8 cellular contexts compared by ENCODE assay signal in genomic region chr2:152718047-152718908, GRCh38. TPM values are rescaled to one million over a fixed set of nuclear protein-coding genes. Genes with fewer than 3 reads are reported as not detected.
A peak's percentile ranks its signal among the peaks of the same experiment; 100 is the strongest.
DNase-seq lines count a peak whose midpoint lies in the region; ATAC-seq and TF ChIP-seq lines count a peak whose summit lies in the region.

Gene ARL6IP6, plus strand, starts transcription at chr2:152718620. Its CDS starts 5 bp downstream, at chr2:152718625.

- H3K27ac Mint-ChIP-seq in CD4-positive, CD25-positive, alpha-beta regulatory T cell = peak within 1 kb of the TSS; percentile 99 to 100 (median 99)
- peak within 1 kb of the TSS; percentile 100 for H3K27ac Mint-ChIP-seq in activated CD4-positive, alpha-beta memory T cell treated with anti-CD3 and anti-CD28 coated beads for 36 hours

- peaks cover 50% of the 10 kb centered on the region for H3K4me1 ChIP-seq in CD4-positive, CD25-positive, alpha-beta regulatory T cell (ENCODE audit: control insufficient read depth, insufficient read depth, low read length, poor library complexity, severe bottlenecking)
- H3K4me1 ChIP-seq in liver (ENCODE audit: control insufficient read depth in 4 of 4, insufficient read depth in 4 of 4, low read length in 3 of 4) = peaks cover 5 to 33% (median 23%) of the 10 kb centered on the region in 4 donors

- H3K27me3 Mint-ChIP-seq in CD4-positive, CD25-positive, alpha-beta regulatory T cell = peaks cover 8% of the 10 kb centered on the region
- H3K27me3 Mint-ChIP-seq in activated CD4-positive, alpha-beta memory T cell treated with anti-CD3 and anti-CD28 coated beads for 36 hours = no peaks in the 10 kb centered on the region

- TF ChIP-seq RAD21 in liver (IDR thresholded peaks at IDR 0.05) = no peak

- no peaks in the 10 kb centered on the region for H3K9me3 ChIP-seq in CD4-positive, CD25-positive, alpha-beta regulatory T cell (ENCODE audit: control insufficient read depth in 2 of 2, low read length in 2 of 2)
- H3K9me3 ChIP-seq in liver (ENCODE audit: control insufficient read depth in 4 of 4, low read length in 3 of 4) = no peaks in the 10 kb centered on the region

- peak within 1 kb of the TSS; percentile 91 for H3K4me3 ChIP-seq in CD4-positive, CD25-positive, alpha-beta regulatory T cell (ENCODE audit: low read depth, low read length)
- H3K4me3 ChIP-seq in liver (ENCODE audit: low read depth in 1 of 3, low read length in 3 of 3) = peak within 1 kb of the TSS; percentile 80 to 99 (median 89)

- peak within 1 kb of the TSS; percentile 97 for H3K27ac ChIP-seq in CD4-positive, CD25-positive, alpha-beta regulatory T cell (ENCODE audit: insufficient read depth, low read length, poor library complexity, severe bottlenecking)
- H3K27ac ChIP-seq in liver (ENCODE audit: low read depth in 1 of 2, low read length in 2 of 2) = peak within 1 kb of the TSS; percentile 81 to 97

- H3K4me1 Mint-ChIP-seq in CD4-positive, CD25-positive, alpha-beta regulatory T cell = peaks cover 24 to 78% (median 66%) of the 10 kb centered on the region in 4 donors
- H3K4me1 Mint-ChIP-seq in activated CD4-positive, alpha-beta memory T cell treated with anti-CD3 and anti-CD28 coated beads for 36 hours (ENCODE audit: low read depth) = peaks cover 63% of the 10 kb centered on the region

- intact Hi-C loops in activated CD4-positive, alpha-beta memory T cell treated with anti-CD3 and anti-CD28 coated beads for 36 hours (cut with micrococcal nuclease) = loop anchor here (1.0 to 5.0 kb wide), 5 partner anchors 22 to 1431 kb away; partner anchors contain the start of genes ARL5A, NMI and STAM2

- CTCF ChIA-PET in activated CD4-positive, alpha-beta memory T cell treated with anti-CD3 and anti-CD28 coated beads for 36 hours (lab: Charles Lee) = interaction anchor here (1.2 kb wide), 1 partner anchor 145 kb away, joined by 3 read pairs; no protein-coding TSS in a partner anchor

- peaks cover 26% of the 10 kb centered on the region for H3K36me3 Mint-ChIP-seq in CD4-positive, CD25-positive, alpha-beta regulatory T cell
- H3K36me3 Mint-ChIP-seq in activated CD4-positive, alpha-beta memory T cell treated with anti-CD3 and anti-CD28 coated beads for 36 hours = peaks cover 39% of the 10 kb centered on the region

- DNase-seq in CD4-positive, CD25-positive, alpha-beta regulatory T cell = peak; percentile 91 to 96 (median 96)
- DNase-seq in HK-2 (ENCODE audit: unreplicated experiment) (peak; percentile 93), NCI-H82 treated with DMSO at 0.1 percent for 48 hours (lab: John Stamatoyannopoulos, UW; ENCODE audit: unreplicated experiment) (peak; percentile 79), dermis microvascular lymphatic vessel endothelial cell (ENCODE audit: low read depth in 2 of 2) (peak; percentile 79 to 92)
- peak; percentile 94 for DNase-seq in activated CD4-positive, alpha-beta memory T cell treated with anti-CD3 and anti-CD28 coated beads for 36 hours
- peak; percentile 94 for DNase-seq in stimulated activated CD4-positive, alpha-beta T cell treated with anti-CD3 and anti-CD28 coated beads, Interleukin-4, amount 100 ng/mL, for 1 hour

- H3K4me3 Mint-ChIP-seq in CD4-positive, CD25-positive, alpha-beta regulatory T cell = peak within 1 kb of the TSS; percentile 98 to 100 (median 99)
- peak within 1 kb of the TSS; percentile 100 for H3K4me3 Mint-ChIP-seq in activated CD4-positive, alpha-beta memory T cell treated with anti-CD3 and anti-CD28 coated beads for 36 hours

- H3K9ac ChIP-seq in liver (ENCODE audit: low read depth in 1 of 2, low read length in 2 of 2) = peak within 1 kb of the TSS; percentile 21 to 88

- WGBS in liver = under 1% methylated on average over 88 of the region's 88 CpGs

- no peaks in the 10 kb centered on the region for H3K9me3 Mint-ChIP-seq in CD4-positive, CD25-positive, alpha-beta regulatory T cell
- no peaks in the 10 kb centered on the region for H3K9me3 Mint-ChIP-seq in activated CD4-positive, alpha-beta memory T cell treated with anti-CD3 and anti-CD28 coated beads for 36 hours

- peaks cover 17% of the 10 kb centered on the region for H3K36me3 ChIP-seq in CD4-positive, CD25-positive, alpha-beta regulatory T cell (ENCODE audit: control insufficient read depth, insufficient read depth, low read length)
- H3K36me3 ChIP-seq in liver (ENCODE audit: control insufficient read depth in 4 of 4, insufficient read depth in 3 of 4, low read depth in 1 of 4, low read length in 3 of 4) = peaks cover 0 to 4% (median 1%) of the 10 kb centered on the region in 4 donors

- POLR2A ChIA-PET in activated CD4-positive, alpha-beta memory T cell treated with anti-CD3 and anti-CD28 coated beads for 36 hours (lab: Charles Lee) = interaction anchor here (1.0 to 3.4 kb wide), 5 partner anchors 11 to 890 kb away, joined by 3 to 32 read pairs (median 7); partner anchors contain the start of gene ARL5A

- H3K27me3 ChIP-seq in CD4-positive, CD25-positive, alpha-beta regulatory T cell (ENCODE audit: control insufficient read depth, insufficient read depth, low read length) = no peaks in the 10 kb centered on the region
- H3K27me3 ChIP-seq in liver (ENCODE audit: control insufficient read depth in 4 of 4, insufficient read depth in 4 of 4, low read length in 3 of 4) = no peaks in the 10 kb centered on the region

- no peak for TF ChIP-seq CTCF in liver (IDR thresholded peaks at IDR 0.05; ENCODE audit: low read depth, low read length, missing input control)

- peak; percentile 67 to 68 for ATAC-seq in CD4-positive, CD25-positive, alpha-beta regulatory T cell (ENCODE audit: low read depth in 2 of 2)
- peak; percentile 67 for ATAC-seq in GM19455 (IDR thresholded peaks at IDR 0.05; ENCODE audit: unreplicated experiment)

TF ChIP-seq in liver, 16 proteins besides CTCF, POLR2A, EP300 and RAD21 (continues in another document):
- peak in 1 of 2 donors; percentile 3 for TF ChIP-seq RXRA (IDR thresholded peaks at IDR 0.05)
- peak; percentile 69 for TF ChIP-seq NR2F2 (IDR thresholded peaks at IDR 0.05)
- no peak for TF ChIP-seq JUND (IDR thresholded peaks at IDR 0.05)
- TF ChIP-seq FOXA2 (IDR thresholded peaks at IDR 0.05) = no peak
- peak; percentile 30 to 61 for TF ChIP-seq EGR1 (IDR thresholded peaks at IDR 0.05; ENCODE audit: low read depth in 2 of 2)
- TF ChIP-seq, protein P1, sequence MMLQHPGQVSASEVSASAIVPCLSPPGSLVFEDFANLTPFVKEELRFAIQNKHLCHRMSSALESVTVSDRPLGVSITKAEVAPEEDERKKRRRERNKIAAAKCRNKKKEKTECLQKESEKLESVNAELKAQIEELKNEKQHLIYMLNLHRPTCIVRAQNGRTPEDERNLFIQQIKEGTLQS (IDR thresholded peaks at IDR 0.05) = no peak
- TF ChIP-seq HNF4A (conservative IDR thresholded peaks at IDR 0.05) = no peak
- no peak for TF ChIP-seq REST (IDR thresholded peaks at IDR 0.05)
- peak; percentile 61 for TF ChIP-seq SP1 (IDR thresholded peaks at IDR 0.05)
- TF ChIP-seq YY1 (IDR thresholded peaks at IDR 0.05) = peak; percentile 34
- no peak for TF ChIP-seq TAF1 (conservative IDR thresholded peaks at IDR 0.05)
- TF ChIP-seq GABPA (IDR thresholded peaks at IDR 0.05 in 1 of 2, conservative IDR thresholded peaks at IDR 0.05 in 1 of 2) = peak in 1 of 2 donors; percentile 7
- TF ChIP-seq FOXA1 (IDR thresholded peaks at IDR 0.05) = no peak
- TF ChIP-seq, protein P2, sequence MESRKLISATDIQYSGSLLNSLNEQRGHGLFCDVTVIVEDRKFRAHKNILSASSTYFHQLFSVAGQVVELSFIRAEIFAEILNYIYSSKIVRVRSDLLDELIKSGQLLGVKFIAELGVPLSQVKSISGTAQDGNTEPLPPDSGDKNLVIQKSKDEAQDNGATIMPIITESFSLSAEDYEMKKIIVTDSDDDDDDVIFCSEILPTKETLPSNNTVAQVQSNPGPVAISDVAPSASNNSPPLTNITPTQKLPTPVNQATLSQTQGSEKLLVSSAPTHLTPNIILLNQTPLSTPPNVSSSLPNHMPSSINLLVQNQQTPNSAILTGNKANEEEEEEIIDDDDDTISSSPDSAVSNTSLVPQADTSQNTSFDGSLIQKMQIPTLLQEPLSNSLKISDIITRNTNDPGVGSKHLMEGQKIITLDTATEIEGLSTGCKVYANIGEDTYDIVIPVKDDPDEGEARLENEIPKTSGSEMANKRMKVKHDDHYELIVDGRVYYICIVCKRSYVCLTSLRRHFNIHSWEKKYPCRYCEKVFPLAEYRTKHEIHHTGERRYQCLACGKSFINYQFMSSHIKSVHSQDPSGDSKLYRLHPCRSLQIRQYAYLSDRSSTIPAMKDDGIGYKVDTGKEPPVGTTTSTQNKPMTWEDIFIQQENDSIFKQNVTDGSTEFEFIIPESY (IDR thresholded peaks at IDR 0.05) = peak; percentile 44

RNA-seq across cellular contexts. Expression of gene ARL6IP6, which starts in this region (rescaled TPM):
- total RNA-seq in CD4-positive, CD25-positive, alpha-beta regulatory T cell = 19.9 TPM
- 10 to 100 TPM; 32.9 to 41.4 (median 35.7) TPM for polyA plus RNA-seq in CD4-positive, CD25-positive, alpha-beta regulatory T cell
- 10 to 100 TPM; 27.9 to 29.1 TPM for total RNA-seq in activated CD4-positive, alpha-beta memory T cell treated with anti-CD3 and anti-CD28 coated beads for 36 hours
- total RNA-seq in dermis microvascular lymphatic vessel endothelial cell = 17.3 and 18.1 TPM in 2 replicates
- 10 to 100 TPM in 1 of 2 donors, 1 to 10 TPM in 1; 5.6 to 16.6 TPM for total RNA-seq in liver
- 1 to 10 TPM; 2.2 to 3.6 TPM for polyA plus RNA-seq in liver

Comparison
In these comparisons a context has a peak if more than half of its experiments do, and no peak if none do; other contexts are left out.
1. Peak in every context shown above with its lines: DNase-seq, ATAC-seq, H3K4me3 ChIP-seq and H3K27ac ChIP-seq.
2. RNA of gene ARL6IP6 (polyA plus RNA-seq): 32.9 to 41.4 TPM in CD4-positive, CD25-positive, alpha-beta regulatory T cell; 2.2 to 3.6 TPM in liver; every median in the first group is over 4 times any median in the second.